Comparison of ENCODE assay signal across 27 cellular contexts in genomic region chr19:13705928-13706447, GRCh38.
"Had no signal": no experiment of that assay in that cellular context is flagged by ENCODE, and none has a peak within 500 bp of the region (broad histone marks: within the 10 kb centered on the region; RNA-seq: fewer than 3 reads in every experiment).

No MANE protein-coding gene starts in this region.

- H3K9me3 Mint-ChIP-seq: activated T-helper 2 cell treated with anti-CD3 and anti-CD28 coated beads, Interferon-gamma antibody, Interleukin-2, Interleukin-4, amounts not matched to agents 10 μg/mL and 5 μg/mL and 100 μg/mL, durations not matched to agents 14 hours and 24 hours and 36 hours had no signal

- H3K27ac ChIP-seq: epithelial cell of prostate, heart right ventricle, right lobe of liver, uterus had no signal

- H3K4me3 Mint-ChIP-seq: activated B cell treated with CpG ODN at 0.5 μM for 24 hours; activated CD4-positive, alpha-beta T cell treated with anti-CD3 and anti-CD28 coated beads for 36 hours; activated naive CD8-positive, alpha-beta T cell treated with anti-CD3 and anti-CD28 coated beads, Interleukin-2, amount 10 ng/mL, durations not matched to agents 7 days and 5 days; activated T-cell treated with anti-CD3 and anti-CD28 coated beads, Interleukin-2, amount 50 U/mL, for 4 hours; endodermal cell; naive B cell; neural crest cell; stimulated activated naive B cell treated with anti-CD40 and anti-IgM and Interleukin-4, amounts not matched to agents 10 μg/mL and 1 μg/mL and 100 μg/mL, for 72 hours had no signal

- H3K9me3 ChIP-seq: right lobe of liver, uterus had no signal

- H3K36me3 Mint-ChIP-seq: activated naive CD8-positive, alpha-beta T cell treated with anti-CD3 and anti-CD28 coated beads, Interleukin-2, amount 10 ng/mL, durations not matched to agents 7 days and 5 days; stimulated activated naive B cell treated with anti-CD40 and anti-IgM and Interleukin-4, amounts not matched to agents 10 μg/mL and 1 μg/mL and 100 μg/mL, for 72 hours had no signal

- H3K4me1 Mint-ChIP-seq: activated B cell treated with CpG ODN at 0.5 μM for 24 hours; activated CD4-positive, alpha-beta T cell treated with anti-CD3 and anti-CD28 coated beads for 36 hours; activated naive CD8-positive, alpha-beta T cell treated with anti-CD3 and anti-CD28 coated beads, Interleukin-2, amount 10 ng/mL, durations not matched to agents 7 days and 5 days; endodermal cell; neural crest cell; stimulated activated naive B cell treated with anti-CD40 and anti-IgM and Interleukin-4, amounts not matched to agents 10 μg/mL and 1 μg/mL and 100 μg/mL, for 72 hours had no signal

- H3K4me1 ChIP-seq: right lobe of liver, uterus had no signal

- H3K36me3 ChIP-seq: heart right ventricle, right lobe of liver, uterus had no signal

- H3K4me3 ChIP-seq: heart right ventricle, right lobe of liver, smooth muscle cell, uterus had no signal

- H3K27ac Mint-ChIP-seq: activated B cell treated with CpG ODN at 0.5 μM for 24 hours; activated CD4-positive, alpha-beta T cell treated with anti-CD3 and anti-CD28 coated beads for 36 hours; activated naive CD8-positive, alpha-beta T cell treated with anti-CD3 and anti-CD28 coated beads, Interleukin-2, amount 10 ng/mL, durations not matched to agents 7 days and 5 days; activated T-helper 2 cell treated with anti-CD3 and anti-CD28 coated beads, Interferon-gamma antibody, Interleukin-2, Interleukin-4, amounts not matched to agents 10 μg/mL and 5 μg/mL and 100 μg/mL, durations not matched to agents 14 hours and 24 hours and 36 hours; endodermal cell; stimulated activated naive B cell treated with anti-CD40 and anti-IgM and Interleukin-4, amounts not matched to agents 10 μg/mL and 1 μg/mL and 100 μg/mL, for 72 hours had no signal

- DNase-seq: activated B cell treated with CpG ODN at 0.5 μM for 24 hours; activated CD4-positive, alpha-beta T cell treated with anti-CD3 and anti-CD28 coated beads for 36 hours; activated CD4-positive, alpha-beta T cell treated with anti-CD3 and anti-CD28 coated beads, Interleukin-2, amount 50 U/mL, for 4 hours; activated CD8-positive, alpha-beta memory T cell treated with anti-CD3 and anti-CD28 coated beads for 24 hours; activated CD8-positive, alpha-beta memory T cell treated with anti-CD3 and anti-CD28 coated beads, Interleukin-2, amount 50 U/mL, for 4 hours; activated naive CD4-positive, alpha-beta T cell treated with Interleukin-2 at 50 U/mL for 16 hours; activated naive CD8-positive, alpha-beta T cell treated with anti-CD3 and anti-CD28 coated beads, Interleukin-2, amount 10 ng/mL, durations not matched to agents 7 days and 5 days; activated T-cell treated with anti-CD3 and anti-CD28 coated beads, Interleukin-2, amount 50 U/mL, for 4 hours; amniotic stem cell; cortex of kidney; endodermal cell; heart right ventricle; left colon; mesenchymal stem cell; naive B cell; occipital lobe; right lobe of liver; stimulated activated CD4-positive, alpha-beta T cell treated with anti-CD3 and anti-CD28 coated beads, Interleukin-2, amount 100 ng/mL, for 48 hours; stimulated activated CD8-positive, alpha-beta memory T cell treated with anti-CD3 and anti-CD28 coated beads, Interleukin-4, amount 100 ng/mL, for 48 hours; stimulated activated naive B cell treated with anti-CD40 and anti-IgM and Interleukin-4, amounts not matched to agents 10 μg/mL and 1 μg/mL and 100 μg/mL, for 72 hours; T1000; trophoblast cell; uterus had no signal

- ATAC-seq: activated CD4-positive, alpha-beta T cell treated with anti-CD3 and anti-CD28 coated beads for 36 hours; activated T-cell treated with anti-CD3 and anti-CD28 coated beads, Interleukin-2, amount 50 U/mL, for 4 hours; heart right ventricle; left colon; right lobe of liver; stimulated activated naive B cell treated with anti-CD40 and anti-IgM and Interleukin-4, amounts not matched to agents 10 μg/mL and 1 μg/mL and 100 μg/mL, for 72 hours had no signal
